Comparison of ENCODE assay signal across 18 cellular contexts in genomic region chr1:92544756-92545165, GRCh38. TPM values are rescaled to one million over a fixed set of nuclear protein-coding genes. Genes with fewer than 3 reads are reported as not detected.
DNase-seq lines count a peak whose midpoint lies in the region; ATAC-seq and TF ChIP-seq lines count a peak whose summit lies in the region.
"Had no signal": no experiment of that assay in that cellular context is flagged by ENCODE, and none has a peak within 500 bp of the region (broad histone marks: within the 10 kb centered on the region; RNA-seq: fewer than 3 reads in every experiment).

No MANE protein-coding gene starts in this region.

- H3K4me2 ChIP-seq in mesendoderm (ENCODE audit: low read length): no peak overlapping the region
- no peak overlapping the region for H3K4me2 ChIP-seq in osteoblast (ENCODE audit: insufficient read depth, low read length)

- no peak overlapping the region for H3K4me3 ChIP-seq in HL-60 (replicated peaks; ENCODE audit: insufficient read depth, low read length)
- H3K4me3 ChIP-seq in NB4 (ENCODE audit: low read depth, low read length): no peak overlapping the region
- no peak overlapping the region for H3K4me3 ChIP-seq in mesendoderm (ENCODE audit: low read length)
- no peak overlapping the region for H3K4me3 ChIP-seq in osteoblast (ENCODE audit: insufficient read depth, low read length)
- H3K4me3 ChIP-seq: body of pancreas, coronary artery, thyroid gland had no signal

- no peaks in the 10 kb centered on the region for H3K9me3 ChIP-seq in osteoblast (ENCODE audit: low read depth, low read length)
- H3K9me3 ChIP-seq: BE2C, body of pancreas, thyroid gland had no signal

- peaks cover 67% of the 10 kb centered on the region for H3K36me3 Mint-ChIP-seq in activated naive CD8-positive, alpha-beta T cell treated with anti-CD3 and anti-CD28 coated beads for 36 hours

- DNase-seq in HL-60 (ENCODE audit: low read depth in 1 of 2, low spot score in 1 of 2) (peak; percentile 33 to 55), NB4 (ENCODE audit: low read depth) (peak; percentile 79), mesendoderm (peak; percentile 1), osteoblast (ENCODE audit: insufficient read length, low spot score, missing footprints) (no peak), NCI-H1930 (lab: John Stamatoyannopoulos, UW) (no peak)
- DNase-seq in activated naive CD8-positive, alpha-beta T cell treated with anti-CD3 and anti-CD28 coated beads for 36 hours: no peak
- DNase-seq: activated gamma-delta T cell, BE2C, body of pancreas, foreskin keratinocyte, left cardiac atrium, NCI-H187, NCI-H446, thyroid gland had no signal

- H3K4me1 ChIP-seq in mesendoderm (ENCODE audit: control insufficient read depth, low read depth, low read length) (no peaks in the 10 kb centered on the region), osteoblast (ENCODE audit: insufficient read depth, low read length) (no peaks in the 10 kb centered on the region)
- H3K4me1 ChIP-seq: BE2C, body of pancreas, foreskin keratinocyte, thyroid gland had no signal

- H2AFZ ChIP-seq in osteoblast (ENCODE audit: low read length): no peak overlapping the region

- H3K23ac ChIP-seq in mesendoderm (ENCODE audit: low read length): no peak overlapping the region

- H3K36me3 ChIP-seq in mesendoderm (ENCODE audit: control insufficient read depth, insufficient read depth, low read length) (no peaks in the 10 kb centered on the region), osteoblast (ENCODE audit: insufficient read depth, low read length) (no peaks in the 10 kb centered on the region)
- H3K36me3 ChIP-seq: BE2C, thyroid gland had no signal

- WGBS in mesendoderm (ENCODE audit: extremely low coverage, insufficient coverage, low lambda C conversion rate): no CpG with 5 or more reads among the region's 2 CpGs

- peaks cover 36% of the 10 kb centered on the region for H3K4me1 Mint-ChIP-seq in activated naive CD8-positive, alpha-beta T cell treated with anti-CD3 and anti-CD28 coated beads for 36 hours
- H3K4me1 Mint-ChIP-seq: neural crest cell had no signal

- H2AK5ac ChIP-seq in mesendoderm (ENCODE audit: low read length): no peak overlapping the region

- H3K4ac ChIP-seq in mesendoderm (ENCODE audit: low read depth, low read length): no peak overlapping the region

- H3K4me3 Mint-ChIP-seq in activated naive CD8-positive, alpha-beta T cell treated with anti-CD3 and anti-CD28 coated beads for 36 hours: no peak overlapping the region
- H3K4me3 Mint-ChIP-seq: neural crest cell had no signal

- H3K79me2 ChIP-seq in mesendoderm (ENCODE audit: control insufficient read depth, insufficient read depth, low read length) (no peaks in the 10 kb centered on the region), osteoblast (ENCODE audit: insufficient read depth, low read length) (no peaks in the 10 kb centered on the region)

- no peak overlapping the region for H4K5ac ChIP-seq in mesendoderm (ENCODE audit: low read length)

- peak overlapping the region; percentile 17 for H3K27ac Mint-ChIP-seq in activated naive CD8-positive, alpha-beta T cell treated with anti-CD3 and anti-CD28 coated beads for 36 hours

- H4K8ac ChIP-seq in mesendoderm (ENCODE audit: low read depth, low read length): no peak overlapping the region

- no peak overlapping the region for H3K56ac ChIP-seq in mesendoderm (ENCODE audit: low read length)

- H3K9ac ChIP-seq in mesendoderm (ENCODE audit: low read length): no peak overlapping the region

- ATAC-seq in HG03175 (IDR thresholded peaks at IDR 0.05; ENCODE audit: unreplicated experiment): no peak
- ATAC-seq: body of pancreas, foreskin keratinocyte, left cardiac atrium had no signal

- no peak overlapping the region for H2BK15ac ChIP-seq in mesendoderm (replicated peaks; ENCODE audit: low read depth)

- TF ChIP-seq POLR2A in NB4 (IDR thresholded peaks at IDR 0.05; ENCODE audit: extremely low read depth, insufficient read length): no peak

- H3K79me1 ChIP-seq in mesendoderm (ENCODE audit: low read length): no peaks in the 10 kb centered on the region

- no peak overlapping the region; the same call in 1 of the 2 replicates for H3K27ac ChIP-seq in HL-60 (replicated peaks)
- H3K27ac ChIP-seq in mesendoderm (ENCODE audit: low read depth, low read length): no peak overlapping the region
- H3K27ac ChIP-seq in osteoblast (ENCODE audit: low read depth, low read length): no peak overlapping the region
- H3K27ac ChIP-seq: body of pancreas, coronary artery, foreskin keratinocyte, thyroid gland had no signal

- H3K27me3 ChIP-seq in HL-60 (ENCODE audit: insufficient read depth, poor library complexity, severe bottlenecking): no peaks in the 10 kb centered on the region
- no peaks in the 10 kb centered on the region for H3K27me3 ChIP-seq in mesendoderm (ENCODE audit: insufficient read depth, low read length, poor library complexity)
- no peaks in the 10 kb centered on the region for H3K27me3 ChIP-seq in osteoblast (ENCODE audit: insufficient read depth, low read length)
- H3K27me3 ChIP-seq: BE2C, body of pancreas, foreskin keratinocyte, thyroid gland had no signal

- H4K20me1 ChIP-seq in osteoblast (ENCODE audit: insufficient read depth, low read length): no peaks in the 10 kb centered on the region

- TF ChIP-seq CTCF in HL-60 (IDR thresholded peaks at IDR 0.05; ENCODE audit: insufficient read depth, low read length): no peak
- TF ChIP-seq CTCF in NB4 (IDR thresholded peaks at IDR 0.05; ENCODE audit: low read depth, low read length): no peak
- no peak for TF ChIP-seq CTCF in osteoblast (IDR thresholded peaks at IDR 0.05; ENCODE audit: extremely low read depth, low read depth, low read length)

- H3K9me3 Mint-ChIP-seq in activated naive CD8-positive, alpha-beta T cell treated with anti-CD3 and anti-CD28 coated beads for 36 hours: peaks cover 10% of the 10 kb centered on the region
- H3K9me3 Mint-ChIP-seq: neural crest cell had no signal

- H2BK5ac ChIP-seq in mesendoderm (ENCODE audit: low read length): no peak overlapping the region

- H3K27me3 Mint-ChIP-seq in activated naive CD8-positive, alpha-beta T cell treated with anti-CD3 and anti-CD28 coated beads for 36 hours: no peaks in the 10 kb centered on the region

- H2BK120ac ChIP-seq in mesendoderm (ENCODE audit: low read depth, low read length): no peak overlapping the region

- no peak overlapping the region for H3K18ac ChIP-seq in mesendoderm (ENCODE audit: low read length)

RNA-seq across cellular contexts. Expression of gene GFI1, which starts 58.0 kb away (rescaled TPM):
- 10 to 100 TPM; 79.7 to 85.0 TPM for total RNA-seq in activated naive CD8-positive, alpha-beta T cell treated with anti-CD3 and anti-CD28 coated beads for 36 hours
- polyA plus RNA-seq in mesendoderm (2013, experiment 1 of 2): 0.08 TPM
- polyA plus RNA-seq in mesendoderm (2013, experiment 2 of 2): 0.13 TPM
- under 0.01 TPM in 1 of 2 replicates, not detected in the other for total RNA-seq in osteoblast
- total RNA-seq: MCF 10A had no signal

Comparison
In these comparisons a context has a peak if more than half of its experiments do, and no peak if none do; other contexts are left out.
1. DNase-seq: peak in HL-60 (2 of 2), NB4 (single experiment) and mesendoderm (single experiment); none in activated naive CD8-positive, alpha-beta T cell treated with anti-CD3 and anti-CD28 coated beads for 36 hours (single experiment), osteoblast (single experiment) and NCI-H1930 (0 of 2).
2. RNA of gene GFI1, which starts 58.0 kb away (total RNA-seq): 79.7 to 85.0 TPM in activated naive CD8-positive, alpha-beta T cell treated with anti-CD3 and anti-CD28 coated beads for 36 hours; under 0.01 TPM in osteoblast; every median in the first group is over 10 times any median in the second.